ENCODE assay signal across 1 cellular context in the genomic region with DNA sequence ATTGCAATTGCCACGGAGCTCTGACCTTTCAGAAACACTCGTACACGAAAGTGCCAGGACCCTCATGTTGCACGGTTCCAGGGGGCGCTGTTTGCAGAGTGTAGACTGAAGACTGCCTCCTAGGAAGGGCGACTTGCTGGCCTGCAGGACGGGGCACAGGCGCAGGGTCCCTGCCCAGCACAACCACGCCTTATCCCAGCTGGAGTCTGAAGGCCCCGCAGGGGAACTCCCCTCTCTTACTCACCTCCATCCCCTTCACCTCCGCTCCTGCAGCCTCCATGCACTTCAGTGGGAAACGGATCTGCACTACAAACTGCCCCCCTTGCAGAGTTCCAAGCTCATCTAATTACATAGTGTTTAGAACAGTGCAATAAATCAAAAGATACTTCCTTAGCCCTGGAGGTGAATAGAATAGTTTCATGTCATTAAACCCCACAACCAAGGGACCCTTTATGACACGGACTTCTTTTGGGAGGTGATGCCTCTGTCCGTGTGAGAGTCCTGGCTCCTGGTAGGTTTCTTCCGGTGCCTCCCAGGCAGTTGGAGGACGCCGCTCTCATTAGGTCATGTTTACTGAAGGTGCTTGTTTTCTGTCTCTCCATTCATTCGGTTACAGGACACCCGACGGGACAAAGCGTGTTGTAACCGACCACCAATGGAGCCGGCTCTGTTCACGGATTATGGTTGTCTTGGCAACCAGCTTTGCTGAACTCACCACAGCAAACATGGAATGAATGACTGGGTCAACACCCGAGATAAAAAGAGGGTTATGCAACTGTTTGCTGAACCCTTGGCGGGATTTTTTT.
TF ChIP-seq lines count a peak whose summit lies in the region.

No MANE protein-coding gene starts in this region.

TF ChIP-seq in HepG2, 621 proteins besides CTCF, POLR2A, EP300 and RAD21 (continued from another document and continues in another):
- TF ChIP-seq, protein P1, sequence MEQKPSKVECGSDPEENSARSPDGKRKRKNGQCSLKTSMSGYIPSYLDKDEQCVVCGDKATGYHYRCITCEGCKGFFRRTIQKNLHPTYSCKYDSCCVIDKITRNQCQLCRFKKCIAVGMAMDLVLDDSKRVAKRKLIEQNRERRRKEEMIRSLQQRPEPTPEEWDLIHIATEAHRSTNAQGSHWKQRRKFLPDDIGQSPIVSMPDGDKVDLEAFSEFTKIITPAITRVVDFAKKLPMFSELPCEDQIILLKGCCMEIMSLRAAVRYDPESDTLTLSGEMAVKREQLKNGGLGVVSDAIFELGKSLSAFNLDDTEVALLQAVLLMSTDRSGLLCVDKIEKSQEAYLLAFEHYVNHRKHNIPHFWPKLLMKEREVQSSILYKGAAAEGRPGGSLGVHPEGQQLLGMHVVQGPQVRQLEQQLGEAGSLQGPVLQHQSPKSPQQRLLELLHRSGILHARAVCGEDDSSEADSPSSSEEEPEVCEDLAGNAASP (CRISPR knock-in tag; IDR thresholded peaks at IDR 0.05; ENCODE audit: borderline replicate concordance) = peak; percentile 92; the same call in 1 of the 2 replicates
- no peak for TF ChIP-seq EHMT2 (IDR thresholded peaks at IDR 0.05; ENCODE audit: borderline replicate concordance, low read depth, low read length)
- TF ChIP-seq, protein P2, sequence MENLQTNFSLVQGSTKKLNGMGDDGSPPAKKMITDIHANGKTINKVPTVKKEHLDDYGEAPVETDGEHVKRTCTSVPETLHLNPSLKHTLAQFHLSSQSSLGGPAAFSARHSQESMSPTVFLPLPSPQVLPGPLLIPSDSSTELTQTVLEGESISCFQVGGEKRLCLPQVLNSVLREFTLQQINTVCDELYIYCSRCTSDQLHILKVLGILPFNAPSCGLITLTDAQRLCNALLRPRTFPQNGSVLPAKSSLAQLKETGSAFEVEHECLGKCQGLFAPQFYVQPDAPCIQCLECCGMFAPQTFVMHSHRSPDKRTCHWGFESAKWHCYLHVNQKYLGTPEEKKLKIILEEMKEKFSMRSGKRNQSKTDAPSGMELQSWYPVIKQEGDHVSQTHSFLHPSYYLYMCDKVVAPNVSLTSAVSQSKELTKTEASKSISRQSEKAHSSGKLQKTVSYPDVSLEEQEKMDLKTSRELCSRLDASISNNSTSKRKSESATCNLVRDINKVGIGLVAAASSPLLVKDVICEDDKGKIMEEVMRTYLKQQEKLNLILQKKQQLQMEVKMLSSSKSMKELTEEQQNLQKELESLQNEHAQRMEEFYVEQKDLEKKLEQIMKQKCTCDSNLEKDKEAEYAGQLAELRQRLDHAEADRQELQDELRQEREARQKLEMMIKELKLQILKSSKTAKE (CRISPR knock-in tag; IDR thresholded peaks at IDR 0.05; ENCODE audit: borderline replicate concordance) = peak; percentile 97
- TF ChIP-seq ZNF720 (CRISPR knock-in tag; IDR thresholded peaks at IDR 0.05) = no peak
- TF ChIP-seq, protein P3, sequence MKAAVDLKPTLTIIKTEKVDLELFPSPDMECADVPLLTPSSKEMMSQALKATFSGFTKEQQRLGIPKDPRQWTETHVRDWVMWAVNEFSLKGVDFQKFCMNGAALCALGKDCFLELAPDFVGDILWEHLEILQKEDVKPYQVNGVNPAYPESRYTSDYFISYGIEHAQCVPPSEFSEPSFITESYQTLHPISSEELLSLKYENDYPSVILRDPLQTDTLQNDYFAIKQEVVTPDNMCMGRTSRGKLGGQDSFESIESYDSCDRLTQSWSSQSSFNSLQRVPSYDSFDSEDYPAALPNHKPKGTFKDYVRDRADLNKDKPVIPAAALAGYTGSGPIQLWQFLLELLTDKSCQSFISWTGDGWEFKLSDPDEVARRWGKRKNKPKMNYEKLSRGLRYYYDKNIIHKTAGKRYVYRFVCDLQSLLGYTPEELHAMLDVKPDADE (CRISPR knock-in tag; IDR thresholded peaks at IDR 0.05) = no peak
- TF ChIP-seq, protein P4, sequence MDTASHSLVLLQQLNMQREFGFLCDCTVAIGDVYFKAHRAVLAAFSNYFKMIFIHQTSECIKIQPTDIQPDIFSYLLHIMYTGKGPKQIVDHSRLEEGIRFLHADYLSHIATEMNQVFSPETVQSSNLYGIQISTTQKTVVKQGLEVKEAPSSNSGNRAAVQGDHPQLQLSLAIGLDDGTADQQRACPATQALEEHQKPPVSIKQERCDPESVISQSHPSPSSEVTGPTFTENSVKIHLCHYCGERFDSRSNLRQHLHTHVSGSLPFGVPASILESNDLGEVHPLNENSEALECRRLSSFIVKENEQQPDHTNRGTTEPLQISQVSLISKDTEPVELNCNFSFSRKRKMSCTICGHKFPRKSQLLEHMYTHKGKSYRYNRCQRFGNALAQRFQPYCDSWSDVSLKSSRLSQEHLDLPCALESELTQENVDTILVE (CRISPR knock-in tag; IDR thresholded peaks at IDR 0.05) = 0 out of 2 replicates have a peak, but pooled peaks have one; percentile 27
- no peak for TF ChIP-seq EED (CRISPR knock-in tag; IDR thresholded peaks at IDR 0.05)
- TF ChIP-seq PRPF4 (IDR thresholded peaks at IDR 0.05; ENCODE audit: low read depth, low read length, poor library complexity, severe bottlenecking) = no peak
- TF ChIP-seq RBFOX2 (IDR thresholded peaks at IDR 0.05; ENCODE audit: low read depth, low read length) = peak; percentile 87
- TF ChIP-seq, protein P5, sequence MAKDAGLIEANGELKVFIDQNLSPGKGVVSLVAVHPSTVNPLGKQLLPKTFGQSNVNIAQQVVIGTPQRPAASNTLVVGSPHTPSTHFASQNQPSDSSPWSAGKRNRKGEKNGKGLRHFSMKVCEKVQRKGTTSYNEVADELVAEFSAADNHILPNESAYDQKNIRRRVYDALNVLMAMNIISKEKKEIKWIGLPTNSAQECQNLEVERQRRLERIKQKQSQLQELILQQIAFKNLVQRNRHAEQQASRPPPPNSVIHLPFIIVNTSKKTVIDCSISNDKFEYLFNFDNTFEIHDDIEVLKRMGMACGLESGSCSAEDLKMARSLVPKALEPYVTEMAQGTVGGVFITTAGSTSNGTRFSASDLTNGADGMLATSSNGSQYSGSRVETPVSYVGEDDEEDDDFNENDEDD (CRISPR knock-in tag; IDR thresholded peaks at IDR 0.05; ENCODE audit: borderline replicate concordance) = peak; percentile 88; the same call in 1 of the 2 replicates
- no peak for TF ChIP-seq CHD4 (IDR thresholded peaks at IDR 0.05; ENCODE audit: borderline replicate concordance, low read length)
- TF ChIP-seq, protein P6, sequence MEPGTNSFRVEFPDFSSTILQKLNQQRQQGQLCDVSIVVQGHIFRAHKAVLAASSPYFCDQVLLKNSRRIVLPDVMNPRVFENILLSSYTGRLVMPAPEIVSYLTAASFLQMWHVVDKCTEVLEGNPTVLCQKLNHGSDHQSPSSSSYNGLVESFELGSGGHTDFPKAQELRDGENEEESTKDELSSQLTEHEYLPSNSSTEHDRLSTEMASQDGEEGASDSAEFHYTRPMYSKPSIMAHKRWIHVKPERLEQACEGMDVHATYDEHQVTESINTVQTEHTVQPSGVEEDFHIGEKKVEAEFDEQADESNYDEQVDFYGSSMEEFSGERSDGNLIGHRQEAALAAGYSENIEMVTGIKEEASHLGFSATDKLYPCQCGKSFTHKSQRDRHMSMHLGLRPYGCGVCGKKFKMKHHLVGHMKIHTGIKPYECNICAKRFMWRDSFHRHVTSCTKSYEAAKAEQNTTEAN (CRISPR knock-in tag; conservative IDR thresholded peaks at IDR 0.05) = no peak
- TF ChIP-seq, protein P7, sequence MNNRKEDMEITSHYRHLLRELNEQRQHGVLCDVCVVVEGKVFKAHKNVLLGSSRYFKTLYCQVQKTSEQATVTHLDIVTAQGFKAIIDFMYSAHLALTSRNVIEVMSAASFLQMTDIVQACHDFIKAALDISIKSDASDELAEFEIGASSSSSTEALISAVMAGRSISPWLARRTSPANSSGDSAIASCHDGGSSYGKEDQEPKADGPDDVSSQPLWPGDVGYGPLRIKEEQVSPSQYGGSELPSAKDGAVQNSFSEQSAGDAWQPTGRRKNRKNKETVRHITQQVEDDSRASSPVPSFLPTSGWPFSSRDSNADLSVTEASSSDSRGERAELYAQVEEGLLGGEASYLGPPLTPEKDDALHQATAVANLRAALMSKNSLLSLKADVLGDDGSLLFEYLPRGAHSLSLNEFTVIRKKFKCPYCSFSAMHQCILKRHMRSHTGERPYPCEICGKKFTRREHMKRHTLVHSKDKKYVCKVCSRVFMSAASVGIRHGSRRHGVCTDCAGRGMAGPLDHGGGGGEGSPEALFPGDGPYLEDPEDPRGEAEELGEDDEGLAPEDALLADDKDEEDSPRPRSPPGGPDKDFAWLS (CRISPR knock-in tag; IDR thresholded peaks at IDR 0.05; ENCODE audit: borderline replicate concordance) = no peak
- TF ChIP-seq ZNF12 (CRISPR knock-in tag; IDR thresholded peaks at IDR 0.05) = peak; percentile 72; the same call in 1 of the 2 replicates
- TF ChIP-seq RFXANK (CRISPR knock-in tag; IDR thresholded peaks at IDR 0.05) = no peak
- peak; percentile 67 for TF ChIP-seq ADNP (CRISPR knock-in tag; IDR thresholded peaks at IDR 0.05)
- no peak; the same call in 1 of the 2 replicates for TF ChIP-seq ZNF747 (CRISPR knock-in tag; IDR thresholded peaks at IDR 0.05; ENCODE audit: borderline replicate concordance)
- TF ChIP-seq, protein P8, sequence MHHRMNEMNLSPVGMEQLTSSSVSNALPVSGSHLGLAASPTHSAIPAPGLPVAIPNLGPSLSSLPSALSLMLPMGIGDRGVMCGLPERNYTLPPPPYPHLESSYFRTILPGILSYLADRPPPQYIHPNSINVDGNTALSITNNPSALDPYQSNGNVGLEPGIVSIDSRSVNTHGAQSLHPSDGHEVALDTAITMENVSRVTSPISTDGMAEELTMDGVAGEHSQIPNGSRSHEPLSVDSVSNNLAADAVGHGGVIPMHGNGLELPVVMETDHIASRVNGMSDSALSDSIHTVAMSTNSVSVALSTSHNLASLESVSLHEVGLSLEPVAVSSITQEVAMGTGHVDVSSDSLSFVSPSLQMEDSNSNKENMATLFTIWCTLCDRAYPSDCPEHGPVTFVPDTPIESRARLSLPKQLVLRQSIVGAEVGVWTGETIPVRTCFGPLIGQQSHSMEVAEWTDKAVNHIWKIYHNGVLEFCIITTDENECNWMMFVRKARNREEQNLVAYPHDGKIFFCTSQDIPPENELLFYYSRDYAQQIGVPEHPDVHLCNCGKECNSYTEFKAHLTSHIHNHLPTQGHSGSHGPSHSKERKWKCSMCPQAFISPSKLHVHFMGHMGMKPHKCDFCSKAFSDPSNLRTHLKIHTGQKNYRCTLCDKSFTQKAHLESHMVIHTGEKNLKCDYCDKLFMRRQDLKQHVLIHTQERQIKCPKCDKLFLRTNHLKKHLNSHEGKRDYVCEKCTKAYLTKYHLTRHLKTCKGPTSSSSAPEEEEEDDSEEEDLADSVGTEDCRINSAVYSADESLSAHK (CRISPR knock-in tag; IDR thresholded peaks at IDR 0.05; ENCODE audit: borderline replicate concordance) = no peak
- peak; percentile 82; the same call in 1 of the 2 replicates for TF ChIP-seq KDM5B (CRISPR knock-in tag; IDR thresholded peaks at IDR 0.05; ENCODE audit: borderline replicate concordance)
- peak; percentile 79 for TF ChIP-seq ZFX (CRISPR knock-in tag; IDR thresholded peaks at IDR 0.05; ENCODE audit: low read depth)
- peak; percentile 96; the same call in 1 of the 2 replicates for TF ChIP-seq FOXK1 (CRISPR knock-in tag; IDR thresholded peaks at IDR 0.05; ENCODE audit: borderline replicate concordance, low read depth)
- TF ChIP-seq ZNF33A (CRISPR knock-in tag; IDR thresholded peaks at IDR 0.05; ENCODE audit: borderline replicate concordance) = no peak
- peak; percentile 10; the same call in 1 of the 2 replicates for TF ChIP-seq CHD2 (IDR thresholded peaks at IDR 0.05; ENCODE audit: low read depth, low read length)
- peak; percentile 28; the same call in 1 of the 2 replicates for TF ChIP-seq MYC (CRISPR knock-in tag; IDR thresholded peaks at IDR 0.05; ENCODE audit: borderline replicate concordance)
- peak; percentile 79; the same call in 1 of the 2 replicates for TF ChIP-seq ZNF614 (CRISPR knock-in tag; IDR thresholded peaks at IDR 0.05; ENCODE audit: borderline replicate concordance)
- TF ChIP-seq SIX4 (CRISPR knock-in tag; IDR thresholded peaks at IDR 0.05) = peak; percentile 94
- TF ChIP-seq ZNF530 (CRISPR knock-in tag; IDR thresholded peaks at IDR 0.05; ENCODE audit: low read depth) = no peak
- TF ChIP-seq, protein P9, sequence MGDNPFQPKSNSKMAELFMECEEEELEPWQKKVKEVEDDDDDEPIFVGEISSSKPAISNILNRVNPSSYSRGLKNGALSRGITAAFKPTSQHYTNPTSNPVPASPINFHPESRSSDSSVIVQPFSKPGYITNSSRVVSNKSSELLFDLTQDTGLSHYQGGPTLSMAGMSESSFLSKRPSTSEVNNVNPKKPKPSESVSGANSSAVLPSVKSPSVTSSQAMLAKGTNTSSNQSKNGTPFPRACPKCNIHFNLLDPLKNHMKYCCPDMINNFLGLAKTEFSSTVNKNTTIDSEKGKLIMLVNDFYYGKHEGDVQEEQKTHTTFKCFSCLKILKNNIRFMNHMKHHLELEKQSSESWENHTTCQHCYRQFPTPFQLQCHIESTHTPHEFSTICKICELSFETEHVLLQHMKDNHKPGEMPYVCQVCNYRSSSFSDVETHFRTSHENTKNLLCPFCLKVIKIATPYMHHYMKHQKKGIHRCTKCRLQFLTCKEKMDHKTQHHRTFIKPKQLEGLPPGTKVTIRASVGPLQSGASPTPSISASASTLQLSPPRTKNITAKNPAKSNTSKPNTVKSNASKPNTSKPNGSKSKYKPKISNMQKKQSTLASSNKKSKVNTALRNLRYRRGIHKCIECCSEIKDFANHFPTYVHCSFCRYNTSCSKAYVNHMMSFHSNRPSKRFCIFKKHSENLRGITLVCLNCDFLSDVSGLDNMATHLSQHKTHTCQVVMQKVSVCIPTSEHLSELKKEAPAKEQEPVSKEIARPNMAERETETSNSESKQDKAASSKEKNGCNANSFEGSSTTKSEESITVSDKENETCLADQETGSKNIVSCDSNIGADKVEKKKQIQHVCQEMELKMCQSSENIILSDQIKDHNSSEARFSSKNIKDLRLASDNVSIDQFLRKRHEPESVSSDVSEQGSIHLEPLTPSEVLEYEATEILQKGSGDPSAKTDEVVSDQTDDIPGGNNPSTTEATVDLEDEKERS (CRISPR knock-in tag; IDR thresholded peaks at IDR 0.05) = no peak; the same call in 1 of the 2 replicates
- no peak for TF ChIP-seq MLLT10 (CRISPR knock-in tag; IDR thresholded peaks at IDR 0.05)
- TF ChIP-seq, protein P10, sequence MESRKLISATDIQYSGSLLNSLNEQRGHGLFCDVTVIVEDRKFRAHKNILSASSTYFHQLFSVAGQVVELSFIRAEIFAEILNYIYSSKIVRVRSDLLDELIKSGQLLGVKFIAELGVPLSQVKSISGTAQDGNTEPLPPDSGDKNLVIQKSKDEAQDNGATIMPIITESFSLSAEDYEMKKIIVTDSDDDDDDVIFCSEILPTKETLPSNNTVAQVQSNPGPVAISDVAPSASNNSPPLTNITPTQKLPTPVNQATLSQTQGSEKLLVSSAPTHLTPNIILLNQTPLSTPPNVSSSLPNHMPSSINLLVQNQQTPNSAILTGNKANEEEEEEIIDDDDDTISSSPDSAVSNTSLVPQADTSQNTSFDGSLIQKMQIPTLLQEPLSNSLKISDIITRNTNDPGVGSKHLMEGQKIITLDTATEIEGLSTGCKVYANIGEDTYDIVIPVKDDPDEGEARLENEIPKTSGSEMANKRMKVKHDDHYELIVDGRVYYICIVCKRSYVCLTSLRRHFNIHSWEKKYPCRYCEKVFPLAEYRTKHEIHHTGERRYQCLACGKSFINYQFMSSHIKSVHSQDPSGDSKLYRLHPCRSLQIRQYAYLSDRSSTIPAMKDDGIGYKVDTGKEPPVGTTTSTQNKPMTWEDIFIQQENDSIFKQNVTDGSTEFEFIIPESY (CRISPR knock-in tag; IDR thresholded peaks at IDR 0.05) = peak; percentile 64
